Comparison of ENCODE assay signal across 8 cellular contexts in genomic region chr14:56474419-56475022, GRCh38.
DNase-seq lines count a peak whose midpoint lies in the region; ATAC-seq and TF ChIP-seq lines count a peak whose summit lies in the region.

No MANE protein-coding gene starts in this region.

- peaks cover 8% of the 10 kb centered on the region for H3K27me3 ChIP-seq in AG04450 (ENCODE audit: control insufficient read depth, insufficient read depth, low read length)
- no peaks in the 10 kb centered on the region for H3K27me3 ChIP-seq in testis

- peak; percentile 66 for ATAC-seq in activated CD8-positive, alpha-beta T cell treated with anti-CD3 and anti-CD28 coated beads for 36 hours
- ATAC-seq in GM19035 (IDR thresholded peaks at IDR 0.05; ENCODE audit: unreplicated experiment), result no peak

- DNase-seq in AG04450 (ENCODE audit: low read depth, low spot score) (no peak), NCI-H187 (lab: John Stamatoyannopoulos, UW) (peak; percentile 23 to 44), iPS DF 19.7 (ENCODE audit: low read depth, low spot score) (peak; percentile 12), testis (no peak), ureter (ENCODE audit: low spot score) (no peak)
- DNase-seq in activated CD8-positive, alpha-beta T cell treated with anti-CD3 and anti-CD28 coated beads for 36 hours, result no peak

- WGBS in testis, 2 donors, result 32 to 33% methylated on average over 8 of the region's 8 CpGs

- intact Hi-C loops in activated CD8-positive, alpha-beta T cell treated with anti-CD3 and anti-CD28 coated beads for 36 hours (cut with micrococcal nuclease), result loop anchor here (10.0 kb wide), 1 partner anchor 740 kb away; no protein-coding TSS in a partner anchor
- intact Hi-C loops in testis (cut with DNase I; ENCODE audit: low total_unique reads), result loop anchor here (10.0 kb wide), 1 partner anchor 770 kb away; no protein-coding TSS in a partner anchor

- H3K27ac Mint-ChIP-seq in activated CD8-positive, alpha-beta T cell treated with anti-CD3 and anti-CD28 coated beads for 36 hours, result no peak overlapping the region

- H3K27me3 Mint-ChIP-seq in activated CD8-positive, alpha-beta T cell treated with anti-CD3 and anti-CD28 coated beads for 36 hours, result no peaks in the 10 kb centered on the region

- H3K27ac ChIP-seq in AG04450 (ENCODE audit: low read depth, low read length) (no peak overlapping the region), testis (no peak overlapping the region)

- no peak overlapping the region for H3K4me3 Mint-ChIP-seq in activated CD8-positive, alpha-beta T cell treated with anti-CD3 and anti-CD28 coated beads for 36 hours

- POLR2A ChIA-PET in AG04450 (lab: Yijun Ruan, JAX), result no interaction called here
- POLR2A ChIA-PET in activated CD8-positive, alpha-beta T cell treated with anti-CD3 and anti-CD28 coated beads for 36 hours (lab: Charles Lee), result no interaction called here

- H3K36me3 Mint-ChIP-seq in activated CD8-positive, alpha-beta T cell treated with anti-CD3 and anti-CD28 coated beads for 36 hours (ENCODE audit: low read depth), result no peaks in the 10 kb centered on the region

- H3K9me3 ChIP-seq in AG04450 (ENCODE audit: control insufficient read depth, insufficient read depth, low read length) (no peaks in the 10 kb centered on the region), testis (no peaks in the 10 kb centered on the region)

- peak; percentile 93 for TF ChIP-seq CTCF in AG04450 (IDR thresholded peaks at IDR 0.05; ENCODE audit: low read depth, low read length)
- peak; percentile 74 for TF ChIP-seq CTCF in GM12873 (IDR thresholded peaks at IDR 0.05; ENCODE audit: insufficient read depth, low read depth, low read length, missing control alignments)
- TF ChIP-seq CTCF in activated CD8-positive, alpha-beta T cell treated with anti-CD3 and anti-CD28 coated beads for 36 hours (IDR thresholded peaks at IDR 0.05), result peak; percentile 72
- peak; percentile 51 to 76 (median 71) for TF ChIP-seq CTCF in testis (IDR thresholded peaks at IDR 0.05)

- no peaks in the 10 kb centered on the region for H3K9me3 Mint-ChIP-seq in activated CD8-positive, alpha-beta T cell treated with anti-CD3 and anti-CD28 coated beads for 36 hours

- no peaks in the 10 kb centered on the region for H3K4me1 Mint-ChIP-seq in activated CD8-positive, alpha-beta T cell treated with anti-CD3 and anti-CD28 coated beads for 36 hours (ENCODE audit: low read depth)

- TF ChIP-seq POLR2A in testis (IDR thresholded peaks at IDR 0.05), result no peak

- H3K36me3 ChIP-seq in testis (ENCODE audit: low read depth, missing control alignments), result no peaks in the 10 kb centered on the region

- H3K4me3 ChIP-seq in AG04450 (ENCODE audit: low read depth, low read length), result no peak overlapping the region
- no peak overlapping the region for H3K4me3 ChIP-seq in testis

- H3K4me1 ChIP-seq in testis, result no peaks in the 10 kb centered on the region

- CTCF ChIA-PET in AG04450 (lab: Charles Lee), result interaction anchor here (0.5 to 4.1 kb wide), 68 partner anchors 9 to 1578 kb away, joined by 3 to 59 read pairs (median 4); no protein-coding TSS in a partner anchor
- CTCF ChIA-PET in activated CD8-positive, alpha-beta T cell treated with anti-CD3 and anti-CD28 coated beads for 36 hours (lab: Charles Lee), result interaction anchor here (0.6 to 2.6 kb wide), 40 partner anchors 10 to 1229 kb away, joined by 3 to 15 read pairs (median 3); no protein-coding TSS in a partner anchor

Comparison
In these comparisons a context has a peak if more than half of its experiments do, and no peak if none do; other contexts are left out.
1. DNase-seq: peak in NCI-H187 (2 of 2) and iPS DF 19.7 (single experiment); none in AG04450 (single experiment), activated CD8-positive, alpha-beta T cell treated with anti-CD3 and anti-CD28 coated beads for 36 hours (single experiment), testis (single experiment) and ureter (single experiment).
2. Peak in every context shown above with its lines, with median percentiles within 50 percentile points of each other: CTCF ChIP-seq.